Comparison of ENCODE assay signal across 1 cellular context in the genomic region with DNA sequence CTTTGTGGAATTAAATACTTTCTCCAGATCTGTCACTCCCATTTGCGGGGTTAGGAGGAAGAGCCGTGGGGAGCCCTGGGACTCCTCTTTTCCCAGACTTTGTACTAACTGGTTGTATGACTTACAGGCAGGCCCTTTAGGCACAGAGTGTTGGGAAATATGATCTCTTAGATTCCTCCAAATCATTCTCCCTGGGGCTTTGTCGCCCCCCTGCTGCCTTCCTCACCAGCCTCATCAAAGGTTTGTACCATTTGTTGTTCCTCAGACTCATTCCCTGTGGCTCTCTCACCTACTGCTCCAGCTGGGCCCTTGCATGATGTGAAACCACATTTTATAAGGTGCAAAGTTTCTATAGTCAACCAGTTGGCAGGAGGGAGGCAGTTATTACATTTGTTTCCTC.
TF ChIP-seq lines count a peak whose summit lies in the region.

No MANE protein-coding gene starts in this region.

TF ChIP-seq in liver, 16 proteins besides CTCF, POLR2A, EP300 and RAD21 (continued from another document):
- TF ChIP-seq, protein P1, sequence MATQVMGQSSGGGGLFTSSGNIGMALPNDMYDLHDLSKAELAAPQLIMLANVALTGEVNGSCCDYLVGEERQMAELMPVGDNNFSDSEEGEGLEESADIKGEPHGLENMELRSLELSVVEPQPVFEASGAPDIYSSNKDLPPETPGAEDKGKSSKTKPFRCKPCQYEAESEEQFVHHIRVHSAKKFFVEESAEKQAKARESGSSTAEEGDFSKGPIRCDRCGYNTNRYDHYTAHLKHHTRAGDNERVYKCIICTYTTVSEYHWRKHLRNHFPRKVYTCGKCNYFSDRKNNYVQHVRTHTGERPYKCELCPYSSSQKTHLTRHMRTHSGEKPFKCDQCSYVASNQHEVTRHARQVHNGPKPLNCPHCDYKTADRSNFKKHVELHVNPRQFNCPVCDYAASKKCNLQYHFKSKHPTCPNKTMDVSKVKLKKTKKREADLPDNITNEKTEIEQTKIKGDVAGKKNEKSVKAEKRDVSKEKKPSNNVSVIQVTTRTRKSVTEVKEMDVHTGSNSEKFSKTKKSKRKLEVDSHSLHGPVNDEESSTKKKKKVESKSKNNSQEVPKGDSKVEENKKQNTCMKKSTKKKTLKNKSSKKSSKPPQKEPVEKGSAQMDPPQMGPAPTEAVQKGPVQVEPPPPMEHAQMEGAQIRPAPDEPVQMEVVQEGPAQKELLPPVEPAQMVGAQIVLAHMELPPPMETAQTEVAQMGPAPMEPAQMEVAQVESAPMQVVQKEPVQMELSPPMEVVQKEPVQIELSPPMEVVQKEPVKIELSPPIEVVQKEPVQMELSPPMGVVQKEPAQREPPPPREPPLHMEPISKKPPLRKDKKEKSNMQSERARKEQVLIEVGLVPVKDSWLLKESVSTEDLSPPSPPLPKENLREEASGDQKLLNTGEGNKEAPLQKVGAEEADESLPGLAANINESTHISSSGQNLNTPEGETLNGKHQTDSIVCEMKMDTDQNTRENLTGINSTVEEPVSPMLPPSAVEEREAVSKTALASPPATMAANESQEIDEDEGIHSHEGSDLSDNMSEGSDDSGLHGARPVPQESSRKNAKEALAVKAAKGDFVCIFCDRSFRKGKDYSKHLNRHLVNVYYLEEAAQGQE (IDR thresholded peaks at IDR 0.05): no peak
- TF ChIP-seq FOXA2 (IDR thresholded peaks at IDR 0.05) (no peak), HNF4A (conservative IDR thresholded peaks at IDR 0.05) (no peak), YY1 (IDR thresholded peaks at IDR 0.05) (no peak), GABPA (IDR thresholded peaks at IDR 0.05 in 1 of 2, conservative IDR thresholded peaks at IDR 0.05 in 1 of 2) (no peak)
- TF ChIP-seq, protein P2, sequence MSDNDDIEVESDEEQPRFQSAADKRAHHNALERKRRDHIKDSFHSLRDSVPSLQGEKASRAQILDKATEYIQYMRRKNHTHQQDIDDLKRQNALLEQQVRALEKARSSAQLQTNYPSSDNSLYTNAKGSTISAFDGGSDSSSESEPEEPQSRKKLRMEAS (IDR thresholded peaks at IDR 0.05): no peak
